In the genomic region with DNA sequence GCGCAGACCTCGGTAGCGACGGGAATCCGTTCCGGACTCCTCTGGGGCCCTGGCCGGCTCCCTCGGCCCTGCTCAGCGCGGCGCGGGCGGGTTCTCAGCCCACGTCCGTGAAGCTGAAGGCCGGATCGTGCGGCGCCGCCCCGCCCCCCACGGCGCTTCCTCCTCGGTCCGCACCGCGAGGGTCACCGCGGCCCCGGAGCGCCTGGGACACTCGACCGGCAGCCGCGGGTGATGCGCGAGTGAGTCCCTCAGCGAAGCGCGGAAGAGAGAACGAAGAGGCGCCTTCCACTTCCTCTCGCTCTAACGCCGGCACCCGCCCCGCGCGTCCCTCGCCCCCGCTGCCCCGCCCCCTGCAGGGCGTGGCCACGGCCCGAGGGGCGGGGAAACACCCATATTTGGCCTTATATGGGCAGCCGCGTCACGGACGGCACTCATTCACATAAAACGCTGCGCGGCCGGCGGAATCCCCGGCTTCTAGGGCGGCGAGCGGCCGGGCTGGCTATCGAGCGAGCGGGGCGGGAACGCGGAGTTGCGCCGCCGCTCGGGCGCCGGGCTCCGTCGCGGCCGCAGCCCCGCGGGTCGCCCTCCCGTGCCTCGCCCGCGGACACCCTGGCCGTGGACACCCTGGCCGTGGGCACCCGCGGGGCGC, we compare ENCODE assay signal across 8 cellular contexts. TPM values are rescaled to one million over a fixed set of nuclear protein-coding genes. Genes with fewer than 3 reads are reported as not detected.
DNase-seq lines count a peak whose midpoint lies in the region; ATAC-seq and TF ChIP-seq lines count a peak whose summit lies in the region.

A gene with protein sequence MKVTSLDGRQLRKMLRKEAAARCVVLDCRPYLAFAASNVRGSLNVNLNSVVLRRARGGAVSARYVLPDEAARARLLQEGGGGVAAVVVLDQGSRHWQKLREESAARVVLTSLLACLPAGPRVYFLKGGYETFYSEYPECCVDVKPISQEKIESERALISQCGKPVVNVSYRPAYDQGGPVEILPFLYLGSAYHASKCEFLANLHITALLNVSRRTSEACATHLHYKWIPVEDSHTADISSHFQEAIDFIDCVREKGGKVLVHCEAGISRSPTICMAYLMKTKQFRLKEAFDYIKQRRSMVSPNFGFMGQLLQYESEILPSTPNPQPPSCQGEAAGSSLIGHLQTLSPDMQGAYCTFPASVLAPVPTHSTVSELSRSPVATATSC (plus strand): TSS at position 470 of the 649 bp plus-strand sequence. CDS start 215 bp downstream, outside the sequence.

- no peak for TF ChIP-seq CTCF in PC-3 (conservative IDR thresholded peaks at IDR 0.05; ENCODE audit: low read depth, low read length)
- TF ChIP-seq CTCF in epithelial cell of proximal tubule (conservative IDR thresholded peaks at IDR 0.05; ENCODE audit: low read depth, low read length): no peak

- intact Hi-C loops in PC-3 (cut with micrococcal nuclease): loop anchor here (2.0 kb wide), 1 partner anchor 87 kb away; no protein-coding TSS in a partner anchor

- H3K9me3 ChIP-seq in HUES48 (ENCODE audit: control insufficient read depth, insufficient read depth, low read length) (no peaks in the 10 kb centered on the region), PC-3 (ENCODE audit: low read length) (no peaks in the 10 kb centered on the region), mucosa of rectum (ENCODE audit: control insufficient read depth in 2 of 2, low read length in 2 of 2) (no peaks in the 10 kb centered on the region)

- no peak within 1 kb of the TSS for H2AFZ ChIP-seq in PC-3 (ENCODE audit: low read length)

- ATAC-seq in GM21390 (IDR thresholded peaks at IDR 0.05; ENCODE audit: unreplicated experiment): peak; percentile 59
- peak; percentile 34 for ATAC-seq in PC-3

- peaks cover 49% of the 10 kb centered on the region for H3K27me3 ChIP-seq in HUES48 (ENCODE audit: control insufficient read depth, insufficient read depth, low read length)
- no peaks in the 10 kb centered on the region for H3K27me3 ChIP-seq in PC-3 (ENCODE audit: low read length)
- peaks cover 15 to 42% of the 10 kb centered on the region in 2 donors for H3K27me3 ChIP-seq in mucosa of rectum (ENCODE audit: control insufficient read depth in 2 of 2, insufficient read depth in 2 of 2, low read length in 2 of 2)

- H3K9me2 ChIP-seq in PC-3 (replicated peaks; ENCODE audit: low read length): no peaks in the 10 kb centered on the region

- peak within 1 kb of the TSS; percentile 80 for H3K27ac ChIP-seq in HUES48 (ENCODE audit: low read depth, low read length)
- H3K27ac ChIP-seq in PC-3 (ENCODE audit: low read length): peak within 1 kb of the TSS; percentile 80
- peak within 1 kb of the TSS; percentile 88 to 89 for H3K27ac ChIP-seq in mucosa of rectum (ENCODE audit: low read depth in 2 of 2, low read length in 2 of 2)

- H3K4me3 ChIP-seq in HUES48 (ENCODE audit: low read depth, low read length) (peak within 1 kb of the TSS; percentile 85), PC-3 (ENCODE audit: low read length) (peak within 1 kb of the TSS; percentile 96), epithelial cell of proximal tubule (ENCODE audit: low read depth, low read length) (peak within 1 kb of the TSS; percentile 97), mucosa of rectum (ENCODE audit: low read length in 2 of 2) (peak within 1 kb of the TSS; percentile 75 to 79)

- H3K36me3 ChIP-seq in HUES48 (ENCODE audit: control insufficient read depth, insufficient read depth, low read length) (no peaks in the 10 kb centered on the region), PC-3 (ENCODE audit: low read depth, low read length) (peaks cover 41% of the 10 kb centered on the region), mucosa of rectum (ENCODE audit: control insufficient read depth in 2 of 2, insufficient read depth in 2 of 2, low read length in 2 of 2) (no peaks in the 10 kb centered on the region)

- POLR2A ChIA-PET in PC-3 (lab: Charles Lee; ENCODE audit: unreplicated experiment): interaction anchor here (0.6 to 1.2 kb wide), 3 partner anchors 81 to 193 kb away, joined by 4 to 6 read pairs (median 5); a partner anchor contains a TSS

- H3K4me1 ChIP-seq in HUES48 (ENCODE audit: control insufficient read depth, insufficient read depth, low read length) (peaks cover 42% of the 10 kb centered on the region), PC-3 (ENCODE audit: insufficient read depth, low read length) (peaks cover 38% of the 10 kb centered on the region), mucosa of rectum (ENCODE audit: control insufficient read depth in 2 of 2, insufficient read depth in 2 of 2, low read length in 2 of 2) (peaks cover 41 to 46% of the 10 kb centered on the region in 2 donors)

- H3K4me2 ChIP-seq in PC-3 (ENCODE audit: low read length): peak within 1 kb of the TSS; percentile 98

- H3K9ac ChIP-seq in HUES48 (ENCODE audit: low read depth, low read length): peak within 1 kb of the TSS; percentile 61
- H3K9ac ChIP-seq in PC-3 (ENCODE audit: low read length): peak within 1 kb of the TSS; percentile 99
- peak within 1 kb of the TSS; percentile 79 to 83 for H3K9ac ChIP-seq in mucosa of rectum (ENCODE audit: low read depth in 1 of 2, low read length in 2 of 2)

- DNase-seq in DMS 273 treated with DMSO at 0.1 percent for 48 hours (lab: John Stamatoyannopoulos, UW) (peak; percentile 64), PC-3 (peak; percentile 95), epithelial cell of proximal tubule (ENCODE audit: low read depth) (no peak)
- peak; percentile 98 for DNase-seq in activated T-cell treated with anti-CD3 and anti-CD28 coated beads, Interleukin-2, amount 50 U/mL, for 1 hour
- DNase-seq in stimulated activated CD8-positive, alpha-beta memory T cell treated with anti-CD3 and anti-CD28 coated beads, Interleukin-4, amount 100 ng/mL, for 4 hours (ENCODE audit: low read depth in 2 of 2, low spot score in 1 of 2): peak; percentile 87

- peaks cover 43% of the 10 kb centered on the region for H4K20me1 ChIP-seq in PC-3 (ENCODE audit: low read length)

- CTCF ChIA-PET in PC-3 (lab: Charles Lee): no interaction called here

- H3K79me2 ChIP-seq in PC-3 (ENCODE audit: low read length): peaks cover 68% of the 10 kb centered on the region

- no peaks in the 10 kb centered on the region for H3F3A ChIP-seq in PC-3 (ENCODE audit: low read length, unreplicated experiment)

- BruUV-seq in PC-3 (replicated peaks; lab: Mats Ljungman, UMichigan): no TSS peak

RNA-seq across cellular contexts. Expression of the gene that starts here (rescaled TPM):
- 205 and 206 TPM in 2 replicates for total RNA-seq in PC-3 (2014; rRNA removed)
- 57.6 and 76.2 TPM in 2 replicates for total RNA-seq in epithelial cell of proximal tubule
